Comparison of ENCODE assay signal across 9 cellular contexts in genomic region chr10:30784896-30785605, GRCh38.
DNase-seq lines count a peak whose midpoint lies in the region; ATAC-seq and TF ChIP-seq lines count a peak whose summit lies in the region.
"Had no signal": no experiment of that assay in that cellular context is flagged by ENCODE, and none has a peak within 500 bp of the region (broad histone marks: within the 10 kb centered on the region; RNA-seq: fewer than 3 reads in every experiment).

No MANE protein-coding gene starts in this region.

- no peaks in the 10 kb centered on the region for H3K36me3 ChIP-seq in esophagus squamous epithelium

- DNase-seq in DMS153 (lab: John Stamatoyannopoulos, UW) (peak; percentile 51), DMS153 treated with DMSO at 0.1 percent for 48 hours (lab: John Stamatoyannopoulos, UW; ENCODE audit: unreplicated experiment) (no peak), NCI-H2081 treated with DMSO at 0.1 percent for 48 hours (lab: John Stamatoyannopoulos, UW) (peak; percentile 7), activated T-cell treated with anti-CD3 and anti-CD28 coated beads for 1 hour (ENCODE audit: low read depth) (peak; percentile 5), esophagus squamous epithelium (lab: John Stamatoyannopoulos, UW) (no peak), stromal cell of bone marrow (ENCODE audit: low read depth) (peak; percentile 63)

- H3K4me3 ChIP-seq in esophagus squamous epithelium (peak overlapping the region; percentile 40 to 88 (median 60)), mononuclear cell (ENCODE audit: low read length) (peak overlapping the region; percentile 63)

- H3K4me1 ChIP-seq in esophagus squamous epithelium (peaks cover 10 to 38% (median 13%) of the 10 kb centered on the region in 3 donors), mononuclear cell (ENCODE audit: insufficient read depth, low read length) (peaks cover 28% of the 10 kb centered on the region)

- ATAC-seq in GM18519 (IDR thresholded peaks at IDR 0.05; ENCODE audit: low FRiP score, unreplicated experiment): no peak

- no peaks in the 10 kb centered on the region for H3K9me3 ChIP-seq in esophagus squamous epithelium
- H3K9me3 ChIP-seq in mononuclear cell (ENCODE audit: low read depth, low read length): no peaks in the 10 kb centered on the region

- H3K27ac ChIP-seq in esophagus squamous epithelium: peak overlapping the region; percentile 84 to 97 (median 91)
- H3K27ac ChIP-seq: 22Rv1 had no signal

- peak in 1 of 6 experiments; percentile 10 for TF ChIP-seq CTCF in esophagus squamous epithelium (IDR thresholded peaks at IDR 0.05)

- 0% methylated on average over 15 to 20 of the region's 63 CpGs for WGBS in esophagus squamous epithelium, 2 donors

- intact Hi-C loops in esophagus squamous epithelium (cut with DNase I): loop anchor here (10.0 kb wide), 1 partner anchor 1030 kb away; no protein-coding TSS in a partner anchor

- H3K27me3 ChIP-seq in esophagus squamous epithelium (peaks cover 0 to 11% (median 0%) of the 10 kb centered on the region in 4 donors), mononuclear cell (ENCODE audit: insufficient read depth, low read length) (no peaks in the 10 kb centered on the region)

- peak in 2 of 4 donors; percentile 48 to 54 for TF ChIP-seq POLR2A in esophagus squamous epithelium (IDR thresholded peaks at IDR 0.05)

Comparison
In these comparisons a context has a peak if more than half of its experiments do, and no peak if none do; other contexts are left out.
1. DNase-seq: peak in DMS153 (single experiment), NCI-H2081 treated with DMSO at 0.1 percent for 48 hours (single experiment), activated T-cell treated with anti-CD3 and anti-CD28 coated beads for 1 hour (single experiment) and stromal cell of bone marrow (single experiment); none in DMS153 treated with DMSO at 0.1 percent for 48 hours (single experiment) and esophagus squamous epithelium (single experiment).